8 cellular contexts compared by ENCODE assay signal in the genomic region with DNA sequence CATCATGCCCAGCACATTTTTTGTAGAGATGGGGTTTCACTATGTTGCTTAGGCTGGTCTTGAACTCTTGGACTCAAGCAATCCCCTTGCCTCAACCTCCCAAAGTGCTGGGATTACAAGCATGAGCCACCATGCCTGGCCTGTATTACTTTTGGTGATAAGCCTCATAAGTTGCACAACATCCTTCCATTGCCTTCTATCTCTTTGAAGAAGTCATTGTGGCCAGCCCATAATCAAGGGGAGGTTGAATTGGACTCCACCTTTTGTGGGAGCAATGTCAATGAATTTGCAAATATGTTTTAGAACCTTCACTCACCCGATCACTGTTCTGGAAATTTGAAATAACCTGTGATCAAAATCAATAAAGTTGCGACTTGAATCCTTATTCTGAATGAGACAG.
"Had no signal": no experiment of that assay in that cellular context is flagged by ENCODE, and none has a peak within 500 bp of the region (broad histone marks: within the 10 kb centered on the region; RNA-seq: fewer than 3 reads in every experiment).

No MANE protein-coding gene starts in this region.

- FAIRE-seq: G401.6, GM12878, GM12891, GM12892, GM18507, GM19239 had no signal

- ATAC-seq: GM12878 had no signal

- H3K4me3 ChIP-seq: GM12878 had no signal

- DNase-seq: GDM1, GF-D8 had no signal
